26 cellular contexts compared by ENCODE assay signal in the genomic region with DNA sequence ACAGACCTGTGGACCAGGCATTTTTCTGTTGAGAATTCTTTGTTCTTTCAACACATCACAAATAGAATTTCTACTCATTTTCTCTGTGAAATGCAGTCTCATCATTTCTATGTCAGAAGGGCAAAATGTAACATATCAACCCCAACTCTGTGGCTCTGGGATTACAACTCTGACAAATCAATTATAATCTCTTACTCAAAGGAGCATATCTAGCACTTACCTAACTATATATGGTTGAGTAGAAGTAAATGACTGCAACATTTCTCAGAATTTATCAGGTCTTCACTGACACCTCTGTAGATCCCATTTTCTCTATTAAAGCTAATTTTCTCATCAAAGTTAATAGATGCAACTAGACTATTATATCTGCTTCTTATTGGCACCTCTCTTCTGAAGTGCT.
"Had no signal": no experiment of that assay in that cellular context is flagged by ENCODE, and none has a peak within 500 bp of the region (broad histone marks: within the 10 kb centered on the region; RNA-seq: fewer than 3 reads in every experiment).

No MANE protein-coding gene starts in this region.

- H3K9me3 ChIP-seq: stomach, testis, thoracic aorta, thyroid gland, tibial artery, tibial nerve, transverse colon, upper lobe of left lung, upper lobe of right lung, uterus, vagina had no signal

- H3K4me3 ChIP-seq: stomach, suprapubic skin, testis, thoracic aorta, thyroid gland, tibial artery, tibial nerve, transverse colon, upper lobe of left lung, upper lobe of right lung, uterus, vagina had no signal

- H3K27me3 ChIP-seq: stomach, suprapubic skin, testis, thyroid gland, tibial artery, tibial nerve, transverse colon, upper lobe of left lung, upper lobe of right lung, uterus, vagina had no signal

- H3K36me3 ChIP-seq: stomach, suprapubic skin, thoracic aorta, thyroid gland, tibial artery, tibial nerve, transverse colon, upper lobe of left lung, upper lobe of right lung, uterus, vagina had no signal

- ATAC-seq: stimulated activated effector memory CD8-positive, alpha-beta T cell treated with anti-CD3 and anti-CD28 coated beads, Interleukin-12 subunit alpha, Interleukin-12 subunit beta, amount 100 ng/mL, for 72 hours; stimulated activated memory B cell treated with anti-CD40 and anti-IgM and Interleukin-4, amounts not matched to agents 10 μg/mL and 1 μg/mL and 100 μg/mL, for 72 hours; stimulated activated naive B cell treated with anti-CD40 and anti-IgM and Interleukin-4, amounts not matched to agents 10 μg/mL and 1 μg/mL and 100 μg/mL, for 72 hours; stimulated activated naive CD8-positive, alpha-beta T cell treated with anti-CD3 and anti-CD28 coated beads, Interleukin-15, amount 100 ng/mL, for 72 hours; stimulated activated naive CD8-positive, alpha-beta T cell treated with anti-CD3 and anti-CD28 coated beads, Interleukin-15, Interleukin-2, amounts not matched to agents 100 U/mL and 50 U/mL, for 24 hours; upper lobe of right lung had no signal

- DNase-seq: stimulated activated CD4-positive, alpha-beta T cell treated with anti-CD3 and anti-CD28 coated beads, Interleukin-2, amount 100 ng/mL, for 48 hours; stimulated activated CD4-positive, alpha-beta T cell treated with anti-CD3 and anti-CD28 coated beads, Interleukin-4, amount 100 ng/mL, for 1 hour; stimulated activated CD4-positive, alpha-beta T cell treated with anti-CD3 and anti-CD28 coated beads, Interleukin-4, amount 100 ng/mL, for 24 hours; stimulated activated CD4-positive, alpha-beta T cell treated with anti-CD3 and anti-CD28 coated beads, Interleukin-4, amount 100 ng/mL, for 4 hours; stimulated activated CD8-positive, alpha-beta memory T cell treated with anti-CD3 and anti-CD28 coated beads, Interleukin-4, amount 100 ng/mL, for 48 hours; stimulated activated naive B cell treated with anti-CD40 and anti-IgM and Interleukin-4, amounts not matched to agents 10 μg/mL and 1 μg/mL and 100 μg/mL, for 72 hours; stimulated activated naive CD4-positive, alpha-beta T cell; stimulated activated naive CD4-positive, alpha-beta T cell treated with Interleukin-2 at 50 U/mL for 16 hours; stimulated activated naive CD8-positive, alpha-beta T cell treated with anti-CD3 and anti-CD28 coated beads, Interleukin-15, amount 100 ng/mL, for 72 hours; stimulated activated naive CD8-positive, alpha-beta T cell treated with anti-CD3 and anti-CD28 coated beads, Interleukin-15, Interleukin-2, amounts not matched to agents 100 U/mL and 50 U/mL, for 24 hours; stomach; substantia nigra; testis; thyroid gland; tibial artery; transverse colon; trophoblast cell; upper lobe of left lung; upper lobe of right lung; uterus had no signal

- H3K27ac ChIP-seq: stomach, suprapubic skin, testis, thoracic aorta, thyroid gland, tibial artery, tibial nerve, transverse colon, upper lobe of left lung, upper lobe of right lung, uterus, vagina had no signal

- H3K4me1 ChIP-seq: stomach, suprapubic skin, testis, thyroid gland, tibial artery, tibial nerve, transverse colon, upper lobe of left lung, upper lobe of right lung, uterus, vagina had no signal
